12 cellular contexts compared by ENCODE assay signal in the genomic region with DNA sequence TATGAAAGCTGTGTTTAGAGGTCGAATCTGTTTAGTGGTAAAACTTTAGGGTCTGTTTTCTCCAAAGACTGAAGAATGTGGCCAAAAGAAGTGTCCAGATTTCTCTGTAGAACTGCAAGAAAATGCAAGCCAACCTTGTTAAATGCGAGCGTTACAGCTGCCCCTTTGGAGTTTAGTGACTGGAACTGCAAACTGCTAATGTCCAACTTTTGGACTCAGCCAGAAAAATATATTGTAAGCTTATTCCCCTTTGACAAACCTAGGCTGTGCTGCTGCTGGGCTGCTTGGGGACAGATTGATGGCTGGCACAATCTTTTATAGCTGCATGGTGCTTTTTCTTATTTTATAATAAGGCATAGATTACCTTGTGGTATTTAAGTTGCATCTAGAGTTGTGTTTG. TPM values are rescaled to one million over a fixed set of nuclear protein-coding genes. Genes with fewer than 3 reads are reported as not detected.
DNase-seq lines count a peak whose midpoint lies in the region; TF ChIP-seq lines count a peak whose summit lies in the region.
"Had no signal": no experiment of that assay in that cellular context is flagged by ENCODE, and none has a peak within 500 bp of the region (broad histone marks: within the 10 kb centered on the region; RNA-seq: fewer than 3 reads in every experiment).

No MANE protein-coding gene starts in this region.

- WGBS in HUES64 = 71% methylated on average over 3 of the region's 3 CpGs
- WGBS in stomach, 5 donors = 52 to 79% (median 66%) methylated on average over 3 of the region's 3 CpGs

- H3K27me3 ChIP-seq in HUES64 (ENCODE audit: insufficient read depth, low read length) (peaks cover 14% of the 10 kb centered on the region), breast epithelium (no peaks in the 10 kb centered on the region), stomach (peaks cover 0 to 16% (median 0%) of the 10 kb centered on the region in 3 donors)

- H3K27ac ChIP-seq in HUES64 (ENCODE audit: low read depth, low read length) (no peak overlapping the region), breast epithelium (peak overlapping the region; percentile 75 to 98), stomach (peak overlapping the region in 4 of 5 donors; percentile 96 to 99 (median 98))

- TF ChIP-seq POLR2A in breast epithelium (IDR thresholded peaks at IDR 0.05) = no peak
- TF ChIP-seq POLR2A in stomach (IDR thresholded peaks at IDR 0.05) = no peak

- no peaks in the 10 kb centered on the region for H3K9me3 ChIP-seq in HUES64 (ENCODE audit: insufficient read depth, low read depth, low read length)
- no peaks in the 10 kb centered on the region for H3K9me3 ChIP-seq in breast epithelium
- no peaks in the 10 kb centered on the region for H3K9me3 ChIP-seq in stomach

- H3K9ac ChIP-seq in HUES64 (ENCODE audit: low read depth, low read length) = no peak overlapping the region

- DNase-seq in breast epithelium (ENCODE audit: low spot score in 2 of 2) = no peak
- peak; percentile 14 for DNase-seq in medulla oblongata (ENCODE audit: extremely low spot score)
- DNase-seq in stomach = no peak
- no peak for DNase-seq in activated CD4-positive, alpha-beta T cell treated with anti-CD3 and anti-CD28 coated beads, Interleukin-2, amount 50 U/mL, for 4 hours
- no peak for DNase-seq in pons (ENCODE audit: low spot score)
- DNase-seq in GM19240 (ENCODE audit: insufficient read length, low spot score) = no peak
- no peak for DNase-seq in COLO829 (ENCODE audit: low spot score)
- DNase-seq: central memory CD4-positive, alpha-beta T cell; naive thymus-derived CD4-positive, alpha-beta T cell; NCI-H2171 treated with DMSO at 0.1 percent for 48 hours; SIG-M5 had no signal

- peaks cover 8% of the 10 kb centered on the region for H3K36me3 ChIP-seq in HUES64 (ENCODE audit: insufficient read depth, low read length)
- H3K36me3 ChIP-seq in breast epithelium = no peaks in the 10 kb centered on the region
- H3K36me3 ChIP-seq in stomach = no peaks in the 10 kb centered on the region

- no peak for TF ChIP-seq EP300 in stomach (IDR thresholded peaks at IDR 0.05)

- H3K4me1 ChIP-seq in HUES64 (ENCODE audit: insufficient read depth, low read length) (peaks cover 67% of the 10 kb centered on the region), breast epithelium (no peaks in the 10 kb centered on the region), stomach (peaks cover 28 to 76% (median 50%) of the 10 kb centered on the region in 4 donors)

- TF ChIP-seq CTCF in breast epithelium (IDR thresholded peaks at IDR 0.05) (no peak), stomach (IDR thresholded peaks at IDR 0.05) (no peak)

- peak overlapping the region; percentile 96; the same call in 1 of the 2 replicates for H3K4me3 ChIP-seq in HUES64 (ENCODE audit: low read length)
- H3K4me3 ChIP-seq in breast epithelium = peak overlapping the region in 2 of 3 donors; percentile 83 to 98
- peak overlapping the region in 3 of 4 donors; percentile 66 to 88 (median 77) for H3K4me3 ChIP-seq in stomach

- intact Hi-C loops in breast epithelium (cut with DNase I; ENCODE audit: low total_unique reads) = loop anchor here (10.0 kb wide), 1 partner anchor 207 kb away; no protein-coding TSS in a partner anchor
- intact Hi-C loops in stomach (cut with DNase I; ENCODE audit: low total_unique reads) = no loop called here

RNA-seq across cellular contexts. Expression of gene TEAD1, which starts 3.9 kb away (rescaled TPM):
- polyA plus RNA-seq in HUES64 (2013, experiment 1 of 2) = 49.4 TPM
- polyA plus RNA-seq in HUES64 (2013, experiment 2 of 2) = 51.8 TPM
- total RNA-seq in breast epithelium (100 to 1,000 TPM in 1 of 3 donors, 10 to 100 TPM in 2; 67.8 to 110 (median 80.1) TPM), stomach (100 to 1,000 TPM in 1 of 5 donors, 10 to 100 TPM in 4; 52.5 to 133 (median 85.0) TPM)
- 10 to 100 TPM in 1 of 3 donors, 1 to 10 TPM in 2; 4.9 to 13.1 (median 8.4) TPM for polyA plus RNA-seq in stomach
